9 cellular contexts compared by ENCODE assay signal in the genomic region with DNA sequence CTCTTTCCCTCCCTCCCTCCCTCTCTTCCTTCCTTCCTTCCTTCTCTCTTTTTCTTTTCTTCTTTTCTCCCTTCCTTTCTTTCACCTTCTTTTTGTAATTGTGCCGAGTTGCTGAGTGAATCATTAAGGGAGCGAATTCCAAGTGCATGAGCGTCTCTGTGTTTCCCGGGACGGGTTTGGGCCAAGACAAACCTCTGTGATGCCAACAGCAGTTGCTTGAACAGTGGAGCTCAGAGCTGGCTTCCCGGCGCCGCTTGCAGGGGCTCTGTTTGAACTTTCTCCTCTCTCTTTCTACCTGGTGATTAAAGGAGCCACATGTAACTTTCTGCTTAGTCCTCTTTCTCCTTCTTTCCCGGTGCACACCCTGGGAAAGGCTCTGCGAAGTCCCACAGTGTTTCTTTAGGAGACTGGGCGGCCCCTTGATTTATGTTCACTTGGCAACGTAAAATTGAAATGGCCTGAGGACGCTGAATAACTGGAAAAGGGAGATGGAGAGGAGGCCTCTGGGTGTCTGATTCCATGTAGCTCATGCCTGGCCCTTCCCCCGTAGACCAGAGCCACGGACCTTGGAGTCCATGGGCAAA. TPM values are rescaled to one million over a fixed set of nuclear protein-coding genes. Genes with fewer than 3 reads are reported as not detected.
DNase-seq lines count a peak whose midpoint lies in the region; ATAC-seq and TF ChIP-seq lines count a peak whose summit lies in the region.
"Had no signal": no experiment of that assay in that cellular context is flagged by ENCODE, and none has a peak within 500 bp of the region (broad histone marks: within the 10 kb centered on the region; RNA-seq: fewer than 3 reads in every experiment).

No MANE protein-coding gene starts in this region.

- no peaks in the 10 kb centered on the region for H3K36me3 ChIP-seq in ascending aorta
- H3K36me3 ChIP-seq in iPS-18a (ENCODE audit: control insufficient read depth, low read depth, low read length) = no peaks in the 10 kb centered on the region
- H3K36me3 ChIP-seq in skeletal muscle satellite cell (ENCODE audit: insufficient read depth, low read length) = no peaks in the 10 kb centered on the region

- no peaks in the 10 kb centered on the region for H3K9me3 ChIP-seq in ascending aorta
- no peaks in the 10 kb centered on the region for H3K9me3 ChIP-seq in iPS-18a (ENCODE audit: control insufficient read depth, low read depth, low read length)
- no peaks in the 10 kb centered on the region for H3K9me3 ChIP-seq in skeletal muscle satellite cell (replicated peaks; ENCODE audit: low read length)

- H3K9ac ChIP-seq in iPS-18a (ENCODE audit: low read length) (peak overlapping the region; percentile 43), skeletal muscle satellite cell (ENCODE audit: low read depth, low read length) (peak overlapping the region; percentile 70)

- H3K4me1 ChIP-seq in ascending aorta (peaks cover 2 to 28% of the 10 kb centered on the region in 2 donors), iPS-18a (ENCODE audit: control insufficient read depth, low read depth, low read length) (peaks cover 19% of the 10 kb centered on the region), skeletal muscle satellite cell (ENCODE audit: control insufficient read depth, insufficient read depth, low read length) (peaks cover 45% of the 10 kb centered on the region)

- intact Hi-C loops in ascending aorta (cut with DNase I) = loop anchor here (1.0 to 5.0 kb wide), 5 partner anchors 70 to 383 kb away; no protein-coding TSS in a partner anchor

- DNase-seq in GOT3 (lab: John Stamatoyannopoulos, UW) (peak; percentile 46), ascending aorta (ENCODE audit: low spot score in 2 of 2) (peak; percentile 54 to 92), epidermal melanocyte (ENCODE audit: insufficient read length, low spot score) (no peak), D341Med (ENCODE audit: low spot score) (no peak)
- no peak for DNase-seq in stimulated activated CD4-positive, alpha-beta T cell treated with anti-CD3 and anti-CD28 coated beads, Interleukin-2, amount 100 ng/mL, for 24 hours
- DNase-seq: NCI-H1417 treated with DMSO at 0.1 percent for 48 hours had no signal

- no peak for ATAC-seq in HG03175 (IDR thresholded peaks at IDR 0.05; ENCODE audit: unreplicated experiment)

- H3K4me3 ChIP-seq in ascending aorta = peak overlapping the region; percentile 31 to 58
- peak overlapping the region; percentile 26 for H3K4me3 ChIP-seq in iPS-18a (ENCODE audit: low read length)
- peak overlapping the region; percentile 51 for H3K4me3 ChIP-seq in skeletal muscle satellite cell (ENCODE audit: low read length)

- H3K27ac ChIP-seq in ascending aorta (peak overlapping the region; percentile 82 to 83), iPS-18a (ENCODE audit: low read length) (no peak overlapping the region)

- H3K27me3 ChIP-seq in ascending aorta = no peaks in the 10 kb centered on the region
- peaks cover 16% of the 10 kb centered on the region for H3K27me3 ChIP-seq in iPS-18a (ENCODE audit: control insufficient read depth, insufficient read depth, low read length)
- H3K27me3 ChIP-seq in skeletal muscle satellite cell (ENCODE audit: control insufficient read depth, insufficient read depth, low read length) = no peaks in the 10 kb centered on the region

- H3K4me2 ChIP-seq in skeletal muscle satellite cell (ENCODE audit: low read length) = peak overlapping the region; percentile 80

- no peak for TF ChIP-seq CTCF in ascending aorta (IDR thresholded peaks at IDR 0.05)

RNA-seq across cellular contexts. Expression of gene MAP1LC3B2, which starts 33.7 kb away (rescaled TPM):
- not detected for total RNA-seq in ascending aorta
- 0.22 TPM in 1 of 2 replicates, not detected in the other for total RNA-seq in skeletal muscle satellite cell (2012; rRNA removed)

Comparison
In these comparisons a context has a peak if more than half of its experiments do, and no peak if none do; other contexts are left out.
1. DNase-seq: peak in GOT3 (single experiment) and ascending aorta (2 of 2); none in epidermal melanocyte (single experiment), stimulated activated CD4-positive, alpha-beta T cell treated with anti-CD3 and anti-CD28 coated beads, Interleukin-2, amount 100 ng/mL, for 24 hours (0 of 2) and D341Med (single experiment).
2. Peak in every context shown above with its lines, with median percentiles within 50 percentile points of each other: H3K4me3 ChIP-seq.